Comparison of ENCODE assay signal across 1 cellular context in the genomic region with DNA sequence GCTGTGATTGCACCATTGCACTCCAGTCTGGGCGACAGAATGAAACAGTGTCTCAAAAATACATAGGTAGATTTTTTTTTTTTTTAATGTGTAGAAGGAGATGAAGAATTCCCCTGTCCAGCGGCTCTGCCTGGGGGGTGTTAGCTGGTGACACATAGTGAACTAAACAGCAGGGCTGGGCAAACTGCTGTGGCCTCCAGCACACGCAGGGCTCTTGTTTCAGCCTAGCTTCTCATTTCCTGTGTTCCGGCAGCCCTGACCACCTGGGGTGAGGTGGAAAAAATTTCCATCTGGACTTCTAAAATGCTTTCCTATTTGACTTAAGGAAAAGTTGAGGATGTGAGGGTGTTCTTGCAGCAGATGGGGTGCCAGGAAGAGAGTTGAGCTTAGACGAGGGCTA.
TF ChIP-seq lines count a peak whose summit lies in the region.

No MANE protein-coding gene starts in this region.

TF ChIP-seq in HEK293, 187 proteins besides CTCF, POLR2A, EP300 and RAD21 (continued from another document):
- TF ChIP-seq, protein P1, sequence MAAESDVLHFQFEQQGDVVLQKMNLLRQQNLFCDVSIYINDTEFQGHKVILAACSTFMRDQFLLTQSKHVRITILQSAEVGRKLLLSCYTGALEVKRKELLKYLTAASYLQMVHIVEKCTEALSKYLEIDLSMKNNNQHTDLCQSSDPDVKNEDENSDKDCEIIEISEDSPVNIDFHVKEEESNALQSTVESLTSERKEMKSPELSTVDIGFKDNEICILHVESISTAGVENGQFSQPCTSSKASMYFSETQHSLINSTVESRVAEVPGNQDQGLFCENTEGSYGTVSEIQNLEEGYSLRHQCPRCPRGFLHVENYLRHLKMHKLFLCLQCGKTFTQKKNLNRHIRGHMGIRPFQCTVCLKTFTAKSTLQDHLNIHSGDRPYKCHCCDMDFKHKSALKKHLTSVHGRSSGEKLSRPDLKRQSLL (tag by site-specific recombination; IDR thresholded peaks at IDR 0.05) = no peak
- TF ChIP-seq, protein P2, sequence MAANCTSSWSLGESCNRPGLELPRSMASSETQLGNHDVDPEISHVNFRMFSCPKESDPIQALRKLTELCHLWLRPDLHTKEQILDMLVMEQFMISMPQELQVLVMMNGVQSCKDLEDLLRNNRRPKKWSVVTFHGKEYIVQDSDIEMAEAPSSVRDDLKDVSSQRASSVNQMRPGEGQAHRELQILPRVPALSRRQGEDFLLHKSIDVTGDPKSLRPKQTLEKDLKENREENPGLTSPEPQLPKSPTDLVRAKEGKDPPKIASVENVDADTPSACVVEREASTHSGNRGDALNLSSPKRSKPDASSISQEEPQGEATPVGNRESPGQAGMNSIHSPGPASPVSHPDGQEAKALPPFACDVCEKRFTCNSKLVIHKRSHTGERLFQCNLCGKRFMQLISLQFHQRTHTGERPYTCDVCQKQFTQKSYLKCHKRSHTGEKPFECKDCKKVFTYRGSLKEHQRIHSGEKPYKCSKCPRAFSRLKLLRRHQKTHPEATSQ (tag by site-specific recombination; IDR thresholded peaks at IDR 0.05) = no peak
- TF ChIP-seq, protein P3, sequence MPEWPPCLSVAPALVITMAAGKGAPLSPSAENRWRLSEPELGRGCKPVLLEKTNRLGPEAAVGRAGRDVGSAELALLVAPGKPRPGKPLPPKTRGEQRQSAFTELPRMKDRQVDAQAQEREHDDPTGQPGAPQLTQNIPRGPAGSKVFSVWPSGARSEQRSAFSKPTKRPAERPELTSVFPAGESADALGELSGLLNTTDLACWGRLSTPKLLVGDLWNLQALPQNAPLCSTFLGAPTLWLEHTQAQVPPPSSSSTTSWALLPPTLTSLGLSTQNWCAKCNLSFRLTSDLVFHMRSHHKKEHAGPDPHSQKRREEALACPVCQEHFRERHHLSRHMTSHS (tag by site-specific recombination; IDR thresholded peaks at IDR 0.05) = no peak
- no peak for TF ChIP-seq KLF7 (tag by site-specific recombination; IDR thresholded peaks at IDR 0.05; ENCODE audit: borderline replicate concordance)
TF ChIP-seq in HEK293: peak in this region for 3.
